Comparison of ENCODE assay signal across 16 cellular contexts in genomic region chr21:46189959-46190490, GRCh38. TPM values are rescaled to one million over a fixed set of nuclear protein-coding genes. Genes with fewer than 3 reads are reported as not detected.
DNase-seq lines count a peak whose midpoint lies in the region; ATAC-seq and TF ChIP-seq lines count a peak whose summit lies in the region.
"Had no signal": no experiment of that assay in that cellular context is flagged by ENCODE, and none has a peak within 500 bp of the region (broad histone marks: within the 10 kb centered on the region; RNA-seq: fewer than 3 reads in every experiment).

No MANE protein-coding gene starts in this region.

- H3K9me3 ChIP-seq in right atrium auricular region: no peaks in the 10 kb centered on the region
- no peaks in the 10 kb centered on the region for H3K9me3 ChIP-seq in gastrocnemius medialis

- in situ Hi-C loops in gastrocnemius medialis (cut with MboI; ENCODE audit: low sequenced_read_pairs in 4 of 4): no loop called here

- POLR2A ChIA-PET in activated CD8-positive, alpha-beta T cell treated with anti-CD3 and anti-CD28 coated beads for 36 hours (lab: Charles Lee): no interaction called here

- no peak overlapping the region for H3K4me3 Mint-ChIP-seq in stimulated activated memory B cell treated with anti-CD40 and anti-IgM and Interleukin-4, amounts not matched to agents 10 μg/mL and 1 μg/mL and 100 μg/mL, for 72 hours
- H3K4me3 Mint-ChIP-seq in activated CD8-positive, alpha-beta T cell treated with anti-CD3 and anti-CD28 coated beads for 36 hours: no peak overlapping the region
- H3K4me3 Mint-ChIP-seq: activated naive CD4-positive, alpha-beta T cell treated with anti-CD3 and anti-CD28 coated beads, Interleukin-2, amount 50 U/mL, for 24 hours; T-helper 2 cell treated with Interferon-gamma antibody and Interleukin-4, amounts not matched to agents 5 μg/mL and 100 μg/mL, for 36 hours had no signal

- DNase-seq in H4 (ENCODE audit: low spot score): peak; percentile 3
- no peak for DNase-seq in caudate nucleus (lab: John Stamatoyannopoulos, UW)
- peak; percentile 47 for DNase-seq in right atrium auricular region (ENCODE audit: low spot score)
- no peak for DNase-seq in gastrocnemius medialis
- no peak for DNase-seq in NCI-H69 (lab: John Stamatoyannopoulos, UW)
- DNase-seq in activated CD8-positive, alpha-beta T cell treated with anti-CD3 and anti-CD28 coated beads for 36 hours: no peak
- DNase-seq: activated T-cell treated with anti-CD3 and anti-CD28 coated beads for 4 hours; KBM-7; stimulated activated naive CD4-positive, alpha-beta T cell treated with Interleukin-2 at 50 U/mL for 16 hours had no signal

- no peak for TF ChIP-seq POLR2A in gastrocnemius medialis (IDR thresholded peaks at IDR 0.05)

- H3K4me3 ChIP-seq in right atrium auricular region: no peak overlapping the region
- no peak overlapping the region for H3K4me3 ChIP-seq in gastrocnemius medialis

- no peak overlapping the region for H3K27ac Mint-ChIP-seq in stimulated activated memory B cell treated with anti-CD40 and anti-IgM and Interleukin-4, amounts not matched to agents 10 μg/mL and 1 μg/mL and 100 μg/mL, for 72 hours
- no peak overlapping the region for H3K27ac Mint-ChIP-seq in activated CD8-positive, alpha-beta T cell treated with anti-CD3 and anti-CD28 coated beads for 36 hours
- H3K27ac Mint-ChIP-seq: activated naive CD4-positive, alpha-beta T cell treated with anti-CD3 and anti-CD28 coated beads, Interleukin-2, amount 50 U/mL, for 24 hours; T-helper 2 cell treated with Interferon-gamma antibody and Interleukin-4, amounts not matched to agents 5 μg/mL and 100 μg/mL, for 36 hours had no signal

- peaks cover 0 to 53% of the 10 kb centered on the region in 2 donors for H3K4me1 ChIP-seq in right atrium auricular region
- H3K4me1 ChIP-seq in gastrocnemius medialis: peaks cover 25 to 34% of the 10 kb centered on the region in 2 donors

- H3K36me3 ChIP-seq in right atrium auricular region: peaks cover 29% of the 10 kb centered on the region
- H3K36me3 ChIP-seq in gastrocnemius medialis: peaks cover 0 to 26% of the 10 kb centered on the region in 2 donors

- no peaks in the 10 kb centered on the region for H3K4me1 Mint-ChIP-seq in stimulated activated memory B cell treated with anti-CD40 and anti-IgM and Interleukin-4, amounts not matched to agents 10 μg/mL and 1 μg/mL and 100 μg/mL, for 72 hours
- peaks cover 8% of the 10 kb centered on the region for H3K4me1 Mint-ChIP-seq in activated CD8-positive, alpha-beta T cell treated with anti-CD3 and anti-CD28 coated beads for 36 hours (ENCODE audit: low read depth)
- H3K4me1 Mint-ChIP-seq: activated naive CD4-positive, alpha-beta T cell treated with anti-CD3 and anti-CD28 coated beads, Interleukin-2, amount 50 U/mL, for 24 hours had no signal

- intact Hi-C loops in gastrocnemius medialis (cut with DNase I; ENCODE audit: low total_unique reads): loop anchor here (2.0 to 5.0 kb wide), 2 partner anchors 39 to 132 kb away; partner anchors contain the start of genes C21orf58, LSS and PCNT
- intact Hi-C loops in activated CD8-positive, alpha-beta T cell treated with anti-CD3 and anti-CD28 coated beads for 36 hours (cut with micrococcal nuclease): no loop called here

- TF ChIP-seq CTCF in right atrium auricular region (IDR thresholded peaks at IDR 0.05) (no peak), gastrocnemius medialis (IDR thresholded peaks at IDR 0.05 in 4 of 5, conservative IDR thresholded peaks at IDR 0.05 in 1 of 5) (no peak)
- no peak for TF ChIP-seq CTCF in activated CD8-positive, alpha-beta T cell treated with anti-CD3 and anti-CD28 coated beads for 36 hours (IDR thresholded peaks at IDR 0.05)

- H3K27ac ChIP-seq in caudate nucleus (ENCODE audit: low read depth, low read length): peak overlapping the region; percentile 99
- H3K27ac ChIP-seq in right atrium auricular region: peak overlapping the region; percentile 80 to 89
- peak overlapping the region; percentile 89 to 90 (median 90) for H3K27ac ChIP-seq in gastrocnemius medialis
- H3K27ac ChIP-seq: HL-60, parathyroid adenoma had no signal

- peaks cover 28% of the 10 kb centered on the region for H3K36me3 Mint-ChIP-seq in stimulated activated memory B cell treated with anti-CD40 and anti-IgM and Interleukin-4, amounts not matched to agents 10 μg/mL and 1 μg/mL and 100 μg/mL, for 72 hours
- peaks cover 9% of the 10 kb centered on the region for H3K36me3 Mint-ChIP-seq in activated CD8-positive, alpha-beta T cell treated with anti-CD3 and anti-CD28 coated beads for 36 hours (ENCODE audit: low read depth)

- ATAC-seq in gastrocnemius medialis (no peak), HG02970 (IDR thresholded peaks at IDR 0.05; ENCODE audit: low FRiP score, unreplicated experiment) (no peak)
- no peak for ATAC-seq in stimulated activated memory B cell treated with anti-CD40 and anti-IgM and Interleukin-4, amounts not matched to agents 10 μg/mL and 1 μg/mL and 100 μg/mL, for 72 hours
- no peak for ATAC-seq in activated CD8-positive, alpha-beta T cell treated with anti-CD3 and anti-CD28 coated beads for 36 hours

- H3K27me3 ChIP-seq in right atrium auricular region: no peaks in the 10 kb centered on the region
- H3K27me3 ChIP-seq in gastrocnemius medialis: no peaks in the 10 kb centered on the region

- CTCF ChIA-PET in activated CD8-positive, alpha-beta T cell treated with anti-CD3 and anti-CD28 coated beads for 36 hours (lab: Charles Lee): no interaction called here

- no peaks in the 10 kb centered on the region for H3K27me3 Mint-ChIP-seq in stimulated activated memory B cell treated with anti-CD40 and anti-IgM and Interleukin-4, amounts not matched to agents 10 μg/mL and 1 μg/mL and 100 μg/mL, for 72 hours
- no peaks in the 10 kb centered on the region for H3K27me3 Mint-ChIP-seq in activated CD8-positive, alpha-beta T cell treated with anti-CD3 and anti-CD28 coated beads for 36 hours
- H3K27me3 Mint-ChIP-seq: activated naive CD4-positive, alpha-beta T cell treated with anti-CD3 and anti-CD28 coated beads, Interleukin-2, amount 50 U/mL, for 24 hours had no signal

- no peaks in the 10 kb centered on the region for H3K9me3 Mint-ChIP-seq in stimulated activated memory B cell treated with anti-CD40 and anti-IgM and Interleukin-4, amounts not matched to agents 10 μg/mL and 1 μg/mL and 100 μg/mL, for 72 hours
- no peaks in the 10 kb centered on the region for H3K9me3 Mint-ChIP-seq in activated CD8-positive, alpha-beta T cell treated with anti-CD3 and anti-CD28 coated beads for 36 hours
- H3K9me3 Mint-ChIP-seq: activated naive CD4-positive, alpha-beta T cell treated with anti-CD3 and anti-CD28 coated beads, Interleukin-2, amount 50 U/mL, for 24 hours; T-helper 2 cell treated with Interferon-gamma antibody and Interleukin-4, amounts not matched to agents 5 μg/mL and 100 μg/mL, for 36 hours had no signal

RNA-seq across cellular contexts. Expression of gene SPATC1L, which starts 5.8 kb away (rescaled TPM):
- total RNA-seq in H4 (2014; rRNA removed; shearing (Covaris generic)): 0.31 and 2.7 TPM in 2 replicates
- 10 to 100 TPM in 1 of 2 donors, 1 to 10 TPM in 1; 8.7 to 12.5 TPM for total RNA-seq in right atrium auricular region
- 10 to 100 TPM in 1 of 4 donors, 1 to 10 TPM in 3; 1.5 to 11.9 (median 3.0) TPM for total RNA-seq in gastrocnemius medialis
- 10 to 100 TPM; 23.2 to 24.2 TPM for total RNA-seq in activated CD8-positive, alpha-beta T cell treated with anti-CD3 and anti-CD28 coated beads for 36 hours

RNA-seq across cellular contexts. Expression of gene FTCD, which starts 34.6 kb away (rescaled TPM):
- 0.41 TPM in 1 of 2 replicates, not detected in the other for total RNA-seq in H4 (2014; rRNA removed; shearing (Covaris generic))
- total RNA-seq in right atrium auricular region (under 1 TPM in 1 of 2 donors, not detected in 1; 0.24 TPM), gastrocnemius medialis (under 1 TPM in 2 of 4 donors, not detected in 2; 0.33 to 0.95 TPM)
- total RNA-seq in activated CD8-positive, alpha-beta T cell treated with anti-CD3 and anti-CD28 coated beads for 36 hours: under 1 TPM; 0.52 to 0.85 TPM
- total RNA-seq: bronchial epithelial cell had no signal

RNA-seq across cellular contexts. Expression of gene LSS, which starts 38.5 kb away (rescaled TPM):
- total RNA-seq in H4 (2014; rRNA removed; shearing (Covaris generic)): 27.1 and 46.4 TPM in 2 replicates
- total RNA-seq in right atrium auricular region (10 to 100 TPM; 31.4 to 36.6 TPM), gastrocnemius medialis (10 to 100 TPM; 26.4 to 47.2 (median 32.7) TPM)
- 10 to 100 TPM; 20.3 to 20.4 TPM for total RNA-seq in activated CD8-positive, alpha-beta T cell treated with anti-CD3 and anti-CD28 coated beads for 36 hours

Comparison
In these comparisons a context has a peak if more than half of its experiments do, and no peak if none do; other contexts are left out.
1. DNase-seq: peak in H4 (single experiment) and right atrium auricular region (single experiment); none in caudate nucleus (0 of 61), gastrocnemius medialis (0 of 2), NCI-H69 (single experiment) and activated CD8-positive, alpha-beta T cell treated with anti-CD3 and anti-CD28 coated beads for 36 hours (single experiment).
2. Peak in every context shown above with its lines, with median percentiles within 50 percentile points of each other: H3K27ac ChIP-seq.